Comparison of ENCODE assay signal across 33 cellular contexts in the genomic region with DNA sequence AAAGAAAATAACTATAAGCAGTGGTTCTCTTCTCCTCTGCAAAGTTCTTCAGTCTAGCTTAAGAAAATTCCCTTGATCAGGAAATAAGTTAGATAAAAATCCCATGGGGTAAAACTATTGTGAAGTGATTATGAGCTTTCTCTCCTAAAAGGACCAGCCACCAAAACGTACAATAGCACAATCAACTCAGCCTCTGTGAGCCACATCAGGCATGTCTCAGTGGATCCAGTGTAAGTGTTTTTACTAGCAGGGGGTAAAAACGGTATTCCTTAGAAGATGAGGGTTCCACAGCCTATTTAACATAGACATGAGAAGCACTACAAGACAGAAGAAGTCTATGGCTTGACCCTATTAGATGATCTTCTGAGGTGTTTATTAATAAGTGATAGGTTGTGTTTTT.
"Had no signal": no experiment of that assay in that cellular context is flagged by ENCODE, and none has a peak within 500 bp of the region (broad histone marks: within the 10 kb centered on the region; RNA-seq: fewer than 3 reads in every experiment).

No MANE protein-coding gene starts in this region.

- DNase-seq: activated CD4-positive, alpha-beta memory T cell treated with anti-CD3 and anti-CD28 coated beads for 36 hours; activated CD4-positive, alpha-beta T cell treated with anti-CD3 and anti-CD28 coated beads for 36 hours; activated CD4-positive, alpha-beta T cell treated with anti-CD3 and anti-CD28 coated beads, Interleukin-2, amount 10 ng/mL, durations not matched to agents 24 days and 14 days; activated CD4-positive, CD25-positive, alpha-beta regulatory T cell; activated CD4-positive, CD25-positive, alpha-beta regulatory T cell treated with anti-CD3 and anti-CD28 coated beads, Interleukin-2, amount 50 U/mL, for 72 hours; activated CD8-positive, alpha-beta memory T cell treated with anti-CD3 and anti-CD28 coated beads, Interleukin-2, amount 10 ng/mL, durations not matched to agents 7 days and 5 days; activated CD8-positive, alpha-beta memory T cell treated with anti-CD3 and anti-CD28 coated beads, Interleukin-2, amount 50 U/mL, for 4 hours; activated CD8-positive, alpha-beta T cell treated with anti-CD3 and anti-CD28 coated beads, Interleukin-2, amount 10 ng/mL, durations not matched to agents 7 days and 5 days; activated effector memory CD4-positive, alpha-beta T cell treated with anti-CD3 and anti-CD28 coated beads, Interleukin-2, amount 50 U/mL, for 16 hours; activated naive CD4-positive, alpha-beta T cell treated with anti-CD3 and anti-CD28 coated beads for 36 hours; activated naive CD8-positive, alpha-beta T cell treated with anti-CD3 and anti-CD28 coated beads for 36 hours; activated naive CD8-positive, alpha-beta T cell treated with anti-CD3 and anti-CD28 coated beads, Interleukin-2, amount 50 U/mL, for 24 hours; activated T-cell treated with anti-CD3 and anti-CD28 coated beads, Interleukin-2, amount 50 U/mL, for 1 hour; activated T-cell treated with anti-CD3 and anti-CD28 coated beads, Interleukin-2, amount 50 U/mL, for 48 hours; adrenal gland; amygdala; aorta; body of pancreas; caudate nucleus; cortex of kidney; dermis blood vessel endothelial cell; effector CD8-positive, alpha-beta T cell; endodermal cell; erythroblast; foreskin keratinocyte; gastrocnemius medialis; glutamatergic neuron; heart right ventricle; T-helper 2 cell had no signal

- H3K9me3 Mint-ChIP-seq: activated CD4-positive, alpha-beta memory T cell treated with anti-CD3 and anti-CD28 coated beads for 36 hours; activated CD4-positive, alpha-beta T cell treated with anti-CD3 and anti-CD28 coated beads, Interleukin-2, amount 10 ng/mL, durations not matched to agents 24 days and 14 days; activated naive CD4-positive, alpha-beta T cell treated with anti-CD3 and anti-CD28 coated beads, Interleukin-2, amount 50 U/mL, for 24 hours; activated naive CD8-positive, alpha-beta T cell treated with anti-CD3 and anti-CD28 coated beads for 36 hours; activated naive CD8-positive, alpha-beta T cell treated with anti-CD3 and anti-CD28 coated beads, Interleukin-2, amount 50 U/mL, for 24 hours; activated T-helper 1 cell treated with anti-CD3 and anti-CD28 coated beads, Interleukin-12 subunit alpha, Interleukin-12 subunit beta, Interleukin-2, Interleukin-4 antibody, amounts not matched to agents 30 ng/mL and 10 ng/mL and 1 ng/mL, durations not matched to agents 14 hours and 24 hours and 36 hours; activated T-helper 2 cell treated with anti-CD3 and anti-CD28 coated beads, Interferon-gamma antibody, Interleukin-2, Interleukin-4, amounts not matched to agents 10 μg/mL and 5 μg/mL and 100 μg/mL, durations not matched to agents 14 hours and 24 hours and 36 hours; endodermal cell had no signal

- H3K4me3 Mint-ChIP-seq: activated CD4-positive, alpha-beta memory T cell treated with anti-CD3 and anti-CD28 coated beads for 36 hours; activated CD4-positive, alpha-beta T cell treated with anti-CD3 and anti-CD28 coated beads for 36 hours; activated CD4-positive, alpha-beta T cell treated with anti-CD3 and anti-CD28 coated beads, Interleukin-2, amount 10 ng/mL, durations not matched to agents 24 days and 14 days; activated CD8-positive, alpha-beta memory T cell treated with anti-CD3 and anti-CD28 coated beads, Interleukin-2, amount 10 ng/mL, durations not matched to agents 7 days and 5 days; activated CD8-positive, alpha-beta T cell treated with anti-CD3 and anti-CD28 coated beads, Interleukin-2, amount 10 ng/mL, durations not matched to agents 7 days and 5 days; activated naive CD4-positive, alpha-beta T cell treated with anti-CD3 and anti-CD28 coated beads for 36 hours; activated naive CD4-positive, alpha-beta T cell treated with anti-CD3 and anti-CD28 coated beads, Interleukin-2, amount 50 U/mL, for 24 hours; activated naive CD8-positive, alpha-beta T cell treated with anti-CD3 and anti-CD28 coated beads for 36 hours; activated naive CD8-positive, alpha-beta T cell treated with anti-CD3 and anti-CD28 coated beads, Interleukin-2, amount 50 U/mL, for 24 hours; activated T-helper 1 cell treated with anti-CD3 and anti-CD28 coated beads, Interleukin-12 subunit alpha, Interleukin-12 subunit beta, Interleukin-2, Interleukin-4 antibody, amounts not matched to agents 30 ng/mL and 10 ng/mL and 1 ng/mL, durations not matched to agents 14 hours and 24 hours and 36 hours; endodermal cell had no signal

- H3K27me3 ChIP-seq: adrenal gland, body of pancreas, esophagus muscularis mucosa, foreskin keratinocyte, gastrocnemius medialis, heart right ventricle had no signal

- ATAC-seq: activated CD4-positive, alpha-beta T cell treated with anti-CD3 and anti-CD28 coated beads for 36 hours; activated CD8-positive, alpha-beta memory T cell treated with anti-CD3 and anti-CD28 coated beads, Interleukin-2, amount 10 ng/mL, durations not matched to agents 7 days and 5 days; activated CD8-positive, alpha-beta T cell treated with anti-CD3 and anti-CD28 coated beads, Interleukin-2, amount 10 ng/mL, durations not matched to agents 7 days and 5 days; activated naive CD8-positive, alpha-beta T cell treated with anti-CD3 and anti-CD28 coated beads, Interleukin-2, amount 50 U/mL, for 24 hours; body of pancreas; foreskin keratinocyte; gastrocnemius medialis; heart right ventricle had no signal

- H3K27ac ChIP-seq: adrenal gland, body of pancreas, esophagus muscularis mucosa, foreskin keratinocyte, gastrocnemius medialis, heart right ventricle had no signal

- H3K9me3 ChIP-seq: adrenal gland, body of pancreas, esophagus muscularis mucosa, gastrocnemius medialis, heart right ventricle had no signal

- H3K27ac Mint-ChIP-seq: activated CD4-positive, alpha-beta memory T cell treated with anti-CD3 and anti-CD28 coated beads for 36 hours; activated CD4-positive, alpha-beta T cell treated with anti-CD3 and anti-CD28 coated beads for 36 hours; activated CD4-positive, alpha-beta T cell treated with anti-CD3 and anti-CD28 coated beads, Interleukin-2, amount 10 ng/mL, durations not matched to agents 24 days and 14 days; activated CD8-positive, alpha-beta memory T cell treated with anti-CD3 and anti-CD28 coated beads, Interleukin-2, amount 10 ng/mL, durations not matched to agents 7 days and 5 days; activated CD8-positive, alpha-beta T cell treated with anti-CD3 and anti-CD28 coated beads, Interleukin-2, amount 10 ng/mL, durations not matched to agents 7 days and 5 days; activated naive CD4-positive, alpha-beta T cell treated with anti-CD3 and anti-CD28 coated beads for 36 hours; activated naive CD4-positive, alpha-beta T cell treated with anti-CD3 and anti-CD28 coated beads, Interleukin-2, amount 50 U/mL, for 24 hours; activated naive CD8-positive, alpha-beta T cell treated with anti-CD3 and anti-CD28 coated beads for 36 hours; activated naive CD8-positive, alpha-beta T cell treated with anti-CD3 and anti-CD28 coated beads, Interleukin-2, amount 50 U/mL, for 24 hours; activated T-helper 1 cell treated with anti-CD3 and anti-CD28 coated beads, Interleukin-12 subunit alpha, Interleukin-12 subunit beta, Interleukin-2, Interleukin-4 antibody, amounts not matched to agents 30 ng/mL and 10 ng/mL and 1 ng/mL, durations not matched to agents 14 hours and 24 hours and 36 hours; activated T-helper 2 cell treated with anti-CD3 and anti-CD28 coated beads, Interferon-gamma antibody, Interleukin-2, Interleukin-4, amounts not matched to agents 10 μg/mL and 5 μg/mL and 100 μg/mL, durations not matched to agents 14 hours and 24 hours and 36 hours; endodermal cell had no signal

- H3K27me3 Mint-ChIP-seq: activated CD4-positive, alpha-beta memory T cell treated with anti-CD3 and anti-CD28 coated beads for 36 hours; activated CD4-positive, alpha-beta T cell treated with anti-CD3 and anti-CD28 coated beads for 36 hours; activated CD4-positive, alpha-beta T cell treated with anti-CD3 and anti-CD28 coated beads, Interleukin-2, amount 10 ng/mL, durations not matched to agents 24 days and 14 days; activated CD8-positive, alpha-beta memory T cell treated with anti-CD3 and anti-CD28 coated beads, Interleukin-2, amount 10 ng/mL, durations not matched to agents 7 days and 5 days; activated naive CD4-positive, alpha-beta T cell treated with anti-CD3 and anti-CD28 coated beads, Interleukin-2, amount 50 U/mL, for 24 hours; activated naive CD8-positive, alpha-beta T cell treated with anti-CD3 and anti-CD28 coated beads for 36 hours; activated naive CD8-positive, alpha-beta T cell treated with anti-CD3 and anti-CD28 coated beads, Interleukin-2, amount 50 U/mL, for 24 hours had no signal

- H3K4me3 ChIP-seq: adrenal gland, body of pancreas, esophagus muscularis mucosa, gastrocnemius medialis, heart right ventricle had no signal

- H3K36me3 ChIP-seq: adrenal gland, esophagus muscularis mucosa, gastrocnemius medialis, heart right ventricle had no signal

- H3K4me1 Mint-ChIP-seq: activated CD4-positive, alpha-beta T cell treated with anti-CD3 and anti-CD28 coated beads for 36 hours; activated CD4-positive, alpha-beta T cell treated with anti-CD3 and anti-CD28 coated beads, Interleukin-2, amount 10 ng/mL, durations not matched to agents 24 days and 14 days; activated CD8-positive, alpha-beta memory T cell treated with anti-CD3 and anti-CD28 coated beads, Interleukin-2, amount 10 ng/mL, durations not matched to agents 7 days and 5 days; activated naive CD4-positive, alpha-beta T cell treated with anti-CD3 and anti-CD28 coated beads, Interleukin-2, amount 50 U/mL, for 24 hours; activated naive CD8-positive, alpha-beta T cell treated with anti-CD3 and anti-CD28 coated beads for 36 hours; activated naive CD8-positive, alpha-beta T cell treated with anti-CD3 and anti-CD28 coated beads, Interleukin-2, amount 50 U/mL, for 24 hours had no signal

- H3K36me3 Mint-ChIP-seq: activated CD4-positive, alpha-beta memory T cell treated with anti-CD3 and anti-CD28 coated beads for 36 hours; activated CD8-positive, alpha-beta memory T cell treated with anti-CD3 and anti-CD28 coated beads, Interleukin-2, amount 10 ng/mL, durations not matched to agents 7 days and 5 days; activated naive CD4-positive, alpha-beta T cell treated with anti-CD3 and anti-CD28 coated beads, Interleukin-2, amount 50 U/mL, for 24 hours; activated naive CD8-positive, alpha-beta T cell treated with anti-CD3 and anti-CD28 coated beads for 36 hours had no signal
